21 cellular contexts compared by ENCODE assay signal in genomic region chr5:130102375-130102774, GRCh38.
DNase-seq lines count a peak whose midpoint lies in the region; ATAC-seq and TF ChIP-seq lines count a peak whose summit lies in the region.
"Had no signal": no experiment of that assay in that cellular context is flagged by ENCODE, and none has a peak within 500 bp of the region (broad histone marks: within the 10 kb centered on the region; RNA-seq: fewer than 3 reads in every experiment).

No MANE protein-coding gene starts in this region.

- H3K4me2 ChIP-seq in PC-3 (ENCODE audit: low read length), result no peak overlapping the region

- H3K79me2 ChIP-seq in PC-3 (ENCODE audit: low read length), result no peaks in the 10 kb centered on the region

- intact Hi-C loops in PC-3 (cut with micrococcal nuclease), result loop anchor here (10.0 kb wide), 3 partner anchors 392 to 1012 kb away; no protein-coding TSS in a partner anchor

- H3K4me1 ChIP-seq in PC-3 (ENCODE audit: insufficient read depth, low read length), result no peaks in the 10 kb centered on the region
- H3K4me1 ChIP-seq: pancreas had no signal

- no peak for DNase-seq in HuH-7 (ENCODE audit: low spot score)
- DNase-seq in type B pancreatic cell (ENCODE audit: extremely low spot score, unreplicated experiment), result no peak
- no peak for DNase-seq in PC-3
- DNase-seq in GM03348 (ENCODE audit: low spot score), result no peak
- DNase-seq: ACHN; activated CD8-positive, alpha-beta memory T cell treated with anti-CD3 and anti-CD28 coated beads, Interleukin-2, amount 50 U/mL, for 48 hours; effector CD4-positive, alpha-beta T cell; GF-D8; left ventricle myocardium superior; NCI-H2081 treated with DMSO at 0.1 percent for 48 hours; NCI-H774; pancreas; stimulated activated naive CD4-positive, alpha-beta T cell; T-helper 2 cell had no signal

- POLR2A ChIA-PET in PC-3 (lab: Charles Lee; ENCODE audit: unreplicated experiment), result no interaction called here

- H3K4me3 Mint-ChIP-seq in type B pancreatic cell, result no peak overlapping the region
- H3K4me3 Mint-ChIP-seq: activated naive CD8-positive, alpha-beta T cell had no signal

- H3K9me2 ChIP-seq in PC-3 (replicated peaks; ENCODE audit: low read length), result no peaks in the 10 kb centered on the region

- H3K9me3 Mint-ChIP-seq in type B pancreatic cell, result no peaks in the 10 kb centered on the region

- H3K9me3 ChIP-seq in PC-3 (ENCODE audit: low read length), result no peaks in the 10 kb centered on the region
- H3K9me3 ChIP-seq: pancreas had no signal

- no peaks in the 10 kb centered on the region for H3K4me1 Mint-ChIP-seq in type B pancreatic cell (ENCODE audit: unreplicated experiment)

- CTCF ChIA-PET in PC-3 (lab: Charles Lee), result no interaction called here

- no peak overlapping the region for H3K9ac ChIP-seq in PC-3 (ENCODE audit: low read length)

- no peaks in the 10 kb centered on the region for H3F3A ChIP-seq in PC-3 (ENCODE audit: low read length, unreplicated experiment)

- no peak overlapping the region for H3K27ac ChIP-seq in PC-3 (ENCODE audit: low read length)
- H3K27ac ChIP-seq: cardiac muscle cell, pancreas had no signal

- H3K36me3 ChIP-seq in PC-3 (ENCODE audit: low read depth, low read length), result no peaks in the 10 kb centered on the region
- H3K36me3 ChIP-seq: cardiac muscle cell, pancreas had no signal

- H3K27ac Mint-ChIP-seq in type B pancreatic cell, result no peak overlapping the region
- H3K27ac Mint-ChIP-seq: activated naive CD8-positive, alpha-beta T cell had no signal

- H4K20me1 ChIP-seq in PC-3 (ENCODE audit: low read length), result no peaks in the 10 kb centered on the region

- TF ChIP-seq CTCF in type B pancreatic cell (conservative IDR thresholded peaks at IDR 0.05) (no peak), PC-3 (conservative IDR thresholded peaks at IDR 0.05; ENCODE audit: low read depth, low read length) (no peak)

- H3K36me3 Mint-ChIP-seq in type B pancreatic cell, result no peaks in the 10 kb centered on the region
- H3K36me3 Mint-ChIP-seq: activated naive CD8-positive, alpha-beta T cell had no signal

- ATAC-seq in GM18498 (IDR thresholded peaks at IDR 0.05; ENCODE audit: unreplicated experiment) (peak; percentile 88), GM19455 (IDR thresholded peaks at IDR 0.05; ENCODE audit: unreplicated experiment) (peak; percentile 74), HG02852 (IDR thresholded peaks at IDR 0.05; ENCODE audit: unreplicated experiment) (peak; percentile 84), HG03469 (IDR thresholded peaks at IDR 0.05; ENCODE audit: unreplicated experiment) (peak; percentile 84), PC-3 (no peak)
- ATAC-seq: activated CD4-positive, CD25-positive, alpha-beta regulatory T cell treated with anti-CD3 and anti-CD28 coated beads, Interleukin-2, amount 50 U/mL, for 24 hours; left ventricle myocardium superior; pancreas had no signal

- H3K27me3 ChIP-seq in PC-3 (ENCODE audit: low read length), result no peaks in the 10 kb centered on the region
- H3K27me3 ChIP-seq: cardiac muscle cell, pancreas had no signal

- no peaks in the 10 kb centered on the region for H3K27me3 Mint-ChIP-seq in type B pancreatic cell

- no peak overlapping the region for H2AFZ ChIP-seq in PC-3 (ENCODE audit: low read length)

- BruUV-seq in PC-3 (replicated peaks; lab: Mats Ljungman, UMichigan), result no TSS peak

- H3K4me3 ChIP-seq in PC-3 (ENCODE audit: low read length), result no peak overlapping the region
- H3K4me3 ChIP-seq: cardiac muscle cell, pancreas had no signal
